ENCODE assay signal across 23 cellular contexts in genomic region chr15:82012908-82013307, GRCh38.
"Had no signal": no experiment of that assay in that cellular context is flagged by ENCODE, and none has a peak within 500 bp of the region (broad histone marks: within the 10 kb centered on the region; RNA-seq: fewer than 3 reads in every experiment).

No MANE protein-coding gene starts in this region.

- H3K4me3 ChIP-seq: colonic mucosa, esophagus squamous epithelium, gastrocnemius medialis, heart right ventricle, left lung, lower lobe of right lung, mucosa of descending colon had no signal

- H3K27me3 ChIP-seq: colonic mucosa, gastrocnemius medialis, left lung had no signal

- H3K27ac ChIP-seq: colonic mucosa, esophagus squamous epithelium, gastrocnemius medialis, heart right ventricle, left lung, lower lobe of right lung had no signal

- H3K9me3 ChIP-seq: colonic mucosa, esophagus squamous epithelium, gastrocnemius medialis, heart right ventricle, left lung, lower lobe of right lung, mucosa of descending colon had no signal

- H3K36me3 ChIP-seq: colonic mucosa, esophagus squamous epithelium, gastrocnemius medialis, heart right ventricle, left lung, lower lobe of right lung had no signal

- FAIRE-seq: endothelial cell of umbilical vein, islet of Langerhans, keratinocyte had no signal

- ATAC-seq: effector memory CD8-positive, alpha-beta T cell; gastrocnemius medialis; heart right ventricle; left lung; left ventricle myocardium superior; lower lobe of right lung; mucosa of descending colon had no signal

- H3K27ac Mint-ChIP-seq: dendritic cell treated with granulocyte-macrophage colony-stimulating factor and Interleukin-4, amounts not matched to agents 40 ng/mL and 50 ng/mL, for 4 days; effector memory CD8-positive, alpha-beta T cell; mesothelial cell of epicardium had no signal

- H3K4me1 ChIP-seq: colonic mucosa, esophagus squamous epithelium, gastrocnemius medialis, heart right ventricle, left lung, lower lobe of right lung had no signal

- DNase-seq: colonic mucosa; cortex of kidney; effector CD8-positive, alpha-beta T cell; effector memory CD8-positive, alpha-beta T cell; esophagus squamous epithelium; foreskin fibroblast; foreskin melanocyte; gastrocnemius medialis; glutamatergic neuron; head of caudate nucleus; heart right ventricle; hippocampal formation; left cardiac atrium; left lung; left ventricle myocardium superior; lower lobe of right lung; mesenchymal stem cell; mucosa of descending colon had no signal

- H3K9me3 Mint-ChIP-seq: dendritic cell treated with granulocyte-macrophage colony-stimulating factor and Interleukin-4, amounts not matched to agents 40 ng/mL and 50 ng/mL, for 4 days; effector memory CD8-positive, alpha-beta T cell had no signal

- H3K4me3 Mint-ChIP-seq: dendritic cell treated with granulocyte-macrophage colony-stimulating factor and Interleukin-4, amounts not matched to agents 40 ng/mL and 50 ng/mL, for 4 days; effector memory CD8-positive, alpha-beta T cell; mesothelial cell of epicardium had no signal

- H3K36me3 Mint-ChIP-seq: mesothelial cell of epicardium had no signal
